8 cellular contexts compared by ENCODE assay signal in the genomic region with DNA sequence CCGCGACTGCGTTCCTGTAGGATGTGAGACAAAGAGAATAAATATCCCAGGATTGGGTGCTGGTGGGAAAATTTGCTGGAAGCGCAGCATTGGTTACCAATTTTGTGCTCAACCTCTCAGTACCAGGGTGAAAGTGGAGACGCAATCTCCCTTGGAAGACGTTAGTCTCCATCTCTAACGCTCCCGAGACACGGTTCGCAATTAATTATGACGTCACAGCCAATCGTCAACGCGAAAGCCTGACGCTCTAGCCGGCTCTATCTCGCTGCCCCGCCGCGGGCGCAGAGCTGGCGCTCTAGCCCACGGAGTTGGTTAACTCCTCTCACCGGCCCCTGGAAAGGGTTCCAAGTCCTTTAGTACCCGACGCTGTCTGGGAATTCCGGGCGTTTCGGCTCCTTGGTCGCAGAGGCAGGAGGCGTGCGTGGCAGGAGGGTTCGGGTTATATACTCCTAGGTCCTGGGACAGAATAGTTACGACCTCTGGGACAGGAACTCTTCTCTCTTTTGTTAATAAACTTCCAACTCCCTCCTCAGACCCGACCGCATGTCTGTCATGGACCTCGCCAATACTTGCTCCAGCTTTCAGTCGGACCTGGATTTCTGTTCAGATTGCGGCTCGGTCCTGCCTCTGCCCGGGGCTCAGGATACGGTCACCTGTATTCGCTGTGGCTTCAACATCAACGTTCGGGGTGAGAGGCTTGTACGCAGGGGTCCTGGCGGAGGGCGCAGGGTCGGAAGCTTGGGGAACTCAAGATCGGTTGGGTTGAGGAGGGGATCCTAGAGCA. TPM values are rescaled to one million over a fixed set of nuclear protein-coding genes. Genes with fewer than 3 reads are reported as not detected.
DNase-seq lines count a peak whose midpoint lies in the region; ATAC-seq and TF ChIP-seq lines count a peak whose summit lies in the region.

A gene with protein sequence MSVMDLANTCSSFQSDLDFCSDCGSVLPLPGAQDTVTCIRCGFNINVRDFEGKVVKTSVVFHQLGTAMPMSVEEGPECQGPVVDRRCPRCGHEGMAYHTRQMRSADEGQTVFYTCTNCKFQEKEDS (plus strand): TSS at position 284 of the 784 bp plus-strand sequence. CDS start 260 bp downstream, at position 544.

- H3K79me2 ChIP-seq in SK-N-SH (ENCODE audit: insufficient read depth), result peaks cover 36% of the 10 kb centered on the region

- H3K4me2 ChIP-seq in SK-N-SH, result peak within 1 kb of the TSS; percentile 89

- no peak for TF ChIP-seq RAD21 in SK-N-SH (IDR thresholded peaks at IDR 0.05; ENCODE audit: low read length)

- ATAC-seq in gastroesophageal sphincter, result peak; percentile 99

- H2AFZ ChIP-seq in SK-N-SH (ENCODE audit: low read depth), result peak within 1 kb of the TSS; percentile 98

- POLR2A ChIA-PET in SK-N-SH (lab: Yijun Ruan, JAX), result interaction anchor here (1.0 to 1.1 kb wide), 2 partner anchors 13 to 64 kb away, joined by 3 to 5 read pairs; no protein-coding TSS in a partner anchor

- H3K4me1 ChIP-seq in SK-N-SH (ENCODE audit: control insufficient read depth in 1 of 2, insufficient read depth in 2 of 2, low read depth in 1 of 2, low read length in 1 of 2) (peaks cover 6 to 18% of the 10 kb centered on the region in 2 experiments; a peak in 3 of 4 replicates), gastroesophageal sphincter (peaks cover 4 to 44% (median 18%) of the 10 kb centered on the region in 3 donors)

- H3K9me3 ChIP-seq in SK-N-SH (no peaks in the 10 kb centered on the region), gastroesophageal sphincter (no peaks in the 10 kb centered on the region)

- no peaks in the 10 kb centered on the region for H3K27me3 ChIP-seq in SK-N-SH (ENCODE audit: insufficient read depth)
- H3K27me3 ChIP-seq in gastroesophageal sphincter, result no peaks in the 10 kb centered on the region

- H3K36me3 ChIP-seq in SK-N-SH (replicated peaks in 1 of 2; ENCODE audit: control insufficient read depth in 1 of 2, insufficient read depth in 2 of 2, low read length in 1 of 2) (peaks cover 23 to 34% of the 10 kb centered on the region in 2 experiments), gastroesophageal sphincter (peaks cover 0 to 34% of the 10 kb centered on the region in 2 donors)

- DNase-seq in GF-D8 (lab: John Stamatoyannopoulos, UW), result peak; percentile 85
- peak; percentile 89 for DNase-seq in HFF-Myc (ENCODE audit: extremely low read depth, low read depth)
- DNase-seq in NCI-H1048 (lab: John Stamatoyannopoulos, UW), result peak; percentile 94
- DNase-seq in SK-N-SH, result peak; percentile 88
- peak; percentile 85 for DNase-seq in activated naive CD4-positive, alpha-beta T cell treated with anti-CD3 and anti-CD28 coated beads, Interleukin-2, amount 50 U/mL, for 16 hours
- peak; percentile 80 for DNase-seq in non-pigmented ciliary epithelial cell (ENCODE audit: low read depth)
- peak; percentile 99 for DNase-seq in superior temporal gyrus (ENCODE audit: extremely low spot score)

- TF ChIP-seq EP300 in SK-N-SH (IDR thresholded peaks at IDR 0.05; ENCODE audit: borderline replicate concordance in 1 of 2, low read depth in 1 of 2, low read length in 1 of 2) (peak; percentile 18 to 24; a peak in 1 of 4 replicates), gastroesophageal sphincter (IDR thresholded peaks at IDR 0.05) (no peak)

- H3K9ac ChIP-seq in SK-N-SH, result peak within 1 kb of the TSS; percentile 89

- no peak for TF ChIP-seq CTCF in HFF-Myc (IDR thresholded peaks at IDR 0.05; ENCODE audit: low read depth, low read length, missing control alignments)
- no peak for TF ChIP-seq CTCF in SK-N-SH (IDR thresholded peaks at IDR 0.05)
- peak in 1 of 4 experiments; percentile 11 for TF ChIP-seq CTCF in gastroesophageal sphincter (IDR thresholded peaks at IDR 0.05)

- CTCF ChIA-PET in SK-N-SH (lab: Yijun Ruan, JAX), result interaction anchor here (1.6 kb wide), 1 partner anchor 69 kb away, joined by 9 read pairs; no protein-coding TSS in a partner anchor

- H3K27ac ChIP-seq in SK-N-SH (ENCODE audit: low read depth in 2 of 2, low read length in 1 of 2) (peak within 1 kb of the TSS; percentile 71 to 77), gastroesophageal sphincter (peak within 1 kb of the TSS; percentile 79 to 94 (median 88))

- no peaks in the 10 kb centered on the region for H3K9me2 ChIP-seq in SK-N-SH

- peak within 1 kb of the TSS; percentile 92 for H3K4me3 ChIP-seq in HFF-Myc (replicated peaks; ENCODE audit: low read depth, low read length)
- peak within 1 kb of the TSS; percentile 96 to 99 for H3K4me3 ChIP-seq in SK-N-SH (ENCODE audit: low read depth in 2 of 2, low read length in 1 of 2)
- peak within 1 kb of the TSS; percentile 72 to 76 for H3K4me3 ChIP-seq in gastroesophageal sphincter

- H4K20me1 ChIP-seq in SK-N-SH (ENCODE audit: insufficient read depth), result no peaks in the 10 kb centered on the region

- under 1% methylated on average over 41 of the region's 50 CpGs for WGBS in SK-N-SH (ENCODE audit: low lambda C conversion rate)
- whole genome bisulfite sequencing in gastroesophageal sphincter (ENCODE audit: low coverage in 1 of 2), 2 donors, result 0% methylated on average over 5 to 29 of the region's 50 CpGs

- peak; percentile 77 to 87 for TF ChIP-seq POLR2A in gastroesophageal sphincter (IDR thresholded peaks at IDR 0.05)

- H3F3A ChIP-seq in SK-N-SH (replicated peaks; ENCODE audit: insufficient read depth), result peaks cover 11% of the 10 kb centered on the region

TF ChIP-seq in SK-N-SH, 30 proteins besides CTCF, POLR2A, EP300 and RAD21 (continues in another document):
- TF ChIP-seq, protein P1, sequence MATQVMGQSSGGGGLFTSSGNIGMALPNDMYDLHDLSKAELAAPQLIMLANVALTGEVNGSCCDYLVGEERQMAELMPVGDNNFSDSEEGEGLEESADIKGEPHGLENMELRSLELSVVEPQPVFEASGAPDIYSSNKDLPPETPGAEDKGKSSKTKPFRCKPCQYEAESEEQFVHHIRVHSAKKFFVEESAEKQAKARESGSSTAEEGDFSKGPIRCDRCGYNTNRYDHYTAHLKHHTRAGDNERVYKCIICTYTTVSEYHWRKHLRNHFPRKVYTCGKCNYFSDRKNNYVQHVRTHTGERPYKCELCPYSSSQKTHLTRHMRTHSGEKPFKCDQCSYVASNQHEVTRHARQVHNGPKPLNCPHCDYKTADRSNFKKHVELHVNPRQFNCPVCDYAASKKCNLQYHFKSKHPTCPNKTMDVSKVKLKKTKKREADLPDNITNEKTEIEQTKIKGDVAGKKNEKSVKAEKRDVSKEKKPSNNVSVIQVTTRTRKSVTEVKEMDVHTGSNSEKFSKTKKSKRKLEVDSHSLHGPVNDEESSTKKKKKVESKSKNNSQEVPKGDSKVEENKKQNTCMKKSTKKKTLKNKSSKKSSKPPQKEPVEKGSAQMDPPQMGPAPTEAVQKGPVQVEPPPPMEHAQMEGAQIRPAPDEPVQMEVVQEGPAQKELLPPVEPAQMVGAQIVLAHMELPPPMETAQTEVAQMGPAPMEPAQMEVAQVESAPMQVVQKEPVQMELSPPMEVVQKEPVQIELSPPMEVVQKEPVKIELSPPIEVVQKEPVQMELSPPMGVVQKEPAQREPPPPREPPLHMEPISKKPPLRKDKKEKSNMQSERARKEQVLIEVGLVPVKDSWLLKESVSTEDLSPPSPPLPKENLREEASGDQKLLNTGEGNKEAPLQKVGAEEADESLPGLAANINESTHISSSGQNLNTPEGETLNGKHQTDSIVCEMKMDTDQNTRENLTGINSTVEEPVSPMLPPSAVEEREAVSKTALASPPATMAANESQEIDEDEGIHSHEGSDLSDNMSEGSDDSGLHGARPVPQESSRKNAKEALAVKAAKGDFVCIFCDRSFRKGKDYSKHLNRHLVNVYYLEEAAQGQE (IDR thresholded peaks at IDR 0.05; ENCODE audit: low read depth, low read length), result 0 out of 2 replicates have a peak, but pooled peaks have one; percentile 49
- TF ChIP-seq, protein P2, sequence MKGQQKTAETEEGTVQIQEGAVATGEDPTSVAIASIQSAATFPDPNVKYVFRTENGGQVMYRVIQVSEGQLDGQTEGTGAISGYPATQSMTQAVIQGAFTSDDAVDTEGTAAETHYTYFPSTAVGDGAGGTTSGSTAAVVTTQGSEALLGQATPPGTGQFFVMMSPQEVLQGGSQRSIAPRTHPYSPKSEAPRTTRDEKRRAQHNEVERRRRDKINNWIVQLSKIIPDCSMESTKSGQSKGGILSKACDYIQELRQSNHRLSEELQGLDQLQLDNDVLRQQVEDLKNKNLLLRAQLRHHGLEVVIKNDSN (IDR thresholded peaks at IDR 0.05; ENCODE audit: borderline replicate concordance, low read depth), result no peak
- TF ChIP-seq TCF12 (IDR thresholded peaks at IDR 0.05) (peak; percentile 35; the same call in 1 of the 2 replicates), MEF2A (IDR thresholded peaks at IDR 0.05; ENCODE audit: borderline replicate concordance, low read depth) (no peak; the same call in 1 of the 2 replicates), NRF1 (IDR thresholded peaks at IDR 0.05; ENCODE audit: low read depth, low read length) (no peak), RXRA (IDR thresholded peaks at IDR 0.05; ENCODE audit: borderline replicate concordance, low read depth) (no peak)
- TF ChIP-seq, protein P3, sequence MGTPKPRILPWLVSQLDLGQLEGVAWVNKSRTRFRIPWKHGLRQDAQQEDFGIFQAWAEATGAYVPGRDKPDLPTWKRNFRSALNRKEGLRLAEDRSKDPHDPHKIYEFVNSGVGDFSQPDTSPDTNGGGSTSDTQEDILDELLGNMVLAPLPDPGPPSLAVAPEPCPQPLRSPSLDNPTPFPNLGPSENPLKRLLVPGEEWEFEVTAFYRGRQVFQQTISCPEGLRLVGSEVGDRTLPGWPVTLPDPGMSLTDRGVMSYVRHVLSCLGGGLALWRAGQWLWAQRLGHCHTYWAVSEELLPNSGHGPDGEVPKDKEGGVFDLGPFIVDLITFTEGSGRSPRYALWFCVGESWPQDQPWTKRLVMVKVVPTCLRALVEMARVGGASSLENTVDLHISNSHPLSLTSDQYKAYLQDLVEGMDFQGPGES (IDR thresholded peaks at IDR 0.05; ENCODE audit: low read depth, low read length), result no peak
- TF ChIP-seq, protein P4, sequence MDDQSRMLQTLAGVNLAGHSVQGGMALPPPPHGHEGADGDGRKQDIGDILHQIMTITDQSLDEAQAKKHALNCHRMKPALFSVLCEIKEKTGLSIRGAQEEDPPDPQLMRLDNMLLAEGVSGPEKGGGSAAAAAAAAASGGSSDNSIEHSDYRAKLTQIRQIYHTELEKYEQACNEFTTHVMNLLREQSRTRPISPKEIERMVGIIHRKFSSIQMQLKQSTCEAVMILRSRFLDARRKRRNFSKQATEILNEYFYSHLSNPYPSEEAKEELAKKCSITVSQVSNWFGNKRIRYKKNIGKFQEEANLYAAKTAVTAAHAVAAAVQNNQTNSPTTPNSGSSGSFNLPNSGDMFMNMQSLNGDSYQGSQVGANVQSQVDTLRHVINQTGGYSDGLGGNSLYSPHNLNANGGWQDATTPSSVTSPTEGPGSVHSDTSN (IDR thresholded peaks at IDR 0.05), result peak; percentile 21; the same call in 1 of the 2 replicates

RNA-seq across cellular contexts. Expression of the gene that starts here (rescaled TPM):
- polyA plus RNA-seq in SK-N-SH (2012; rRNA removed), result 30.0 and 40.6 TPM in 2 replicates
- 28.9 and 34.9 TPM in 2 replicates for polyA plus RNA-seq in SK-N-SH (2012; cell fraction: cytosol; rRNA removed)
- polyA plus RNA-seq in SK-N-SH (2012; cell fraction: nucleus; rRNA removed), result 25.1 and 27.9 TPM in 2 replicates
- 10 to 100 TPM; 11.6 to 28.8 (median 20.0) TPM for total RNA-seq in gastroesophageal sphincter

Comparison
In these comparisons a context has a peak if more than half of its experiments do, and no peak if none do; other contexts are left out.
1. Peak in every context shown above with its lines: DNase-seq, ATAC-seq, H3K4me3 ChIP-seq and H3K27ac ChIP-seq.